Comparison of ENCODE assay signal across 29 cellular contexts in the genomic region with DNA sequence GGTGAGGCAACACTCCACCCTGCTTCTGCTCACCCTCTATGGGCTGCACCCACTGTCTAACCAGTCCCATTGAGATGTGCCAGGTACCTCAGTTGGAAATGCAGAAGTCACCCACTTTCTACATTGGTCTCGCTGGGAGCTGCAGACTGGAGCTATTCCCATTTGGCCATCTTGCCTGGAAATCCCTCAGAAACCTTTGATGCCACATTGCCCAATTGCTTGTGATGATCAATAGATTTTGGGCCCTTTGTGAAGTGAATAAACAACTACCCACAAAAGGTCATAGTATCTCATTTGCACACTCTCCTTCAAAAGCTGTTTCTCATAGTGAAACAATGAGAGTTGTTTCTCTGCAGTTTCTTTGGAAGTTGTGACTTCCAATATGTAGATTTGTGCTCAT.
"Had no signal": no experiment of that assay in that cellular context is flagged by ENCODE, and none has a peak within 500 bp of the region (broad histone marks: within the 10 kb centered on the region; RNA-seq: fewer than 3 reads in every experiment).

No MANE protein-coding gene starts in this region.

- H3K36me3 ChIP-seq: ovary, spleen, suprapubic skin, tibial artery, transverse colon, upper lobe of right lung, uterus had no signal

- DNase-seq: naive thymus-derived CD8-positive, alpha-beta T cell; nephron progenitor cell; occipital lobe; ovary; posterior cingulate gyrus; psoas muscle; right cardiac atrium; spleen; stimulated activated CD4-positive, alpha-beta T cell treated with anti-CD3 and anti-CD28 coated beads, Interleukin-12 subunit alpha, Interleukin-12 subunit beta, amount 100 ng/mL, for 4 hours; stimulated activated CD4-positive, alpha-beta T cell treated with anti-CD3 and anti-CD28 coated beads, Interleukin-1b, Interleukin-23, amount 100 ng/mL, for 48 hours; stimulated activated CD4-positive, alpha-beta T cell treated with anti-CD3 and anti-CD28 coated beads, Interleukin-4, amount 100 ng/mL, for 1 hour; stimulated activated CD4-positive, alpha-beta T cell treated with anti-CD3 and anti-CD28 coated beads, Interleukin-4, amount 100 ng/mL, for 4 hours; stimulated activated CD8-positive, alpha-beta memory T cell treated with anti-CD3 and anti-CD28 coated beads, Interleukin-4, amount 100 ng/mL, for 48 hours; stimulated activated naive CD4-positive, alpha-beta T cell; stimulated activated naive CD8-positive, alpha-beta T cell treated with anti-CD3 and anti-CD28 coated beads, Interleukin-15, amount 100 ng/mL, for 72 hours; stimulated activated naive CD8-positive, alpha-beta T cell treated with anti-CD3 and anti-CD28 coated beads, Interleukin-15, Interleukin-2, amounts not matched to agents 100 U/mL and 50 U/mL, for 24 hours; substantia nigra; testis; tibial artery; transverse colon; upper lobe of right lung; uterus had no signal

- H3K27me3 ChIP-seq: ovary, spleen, suprapubic skin, testis, tibial artery, transverse colon, upper lobe of right lung, uterus had no signal

- H3K9ac ChIP-seq: parathyroid adenoma had no signal

- H2AFZ ChIP-seq: parathyroid adenoma had no signal

- ATAC-seq: naive thymus-derived CD8-positive, alpha-beta T cell; natural killer cell treated with Interleukin-12 subunit alpha and Interleukin-12 subunit beta and Interleukin-15 and Interleukin-18, amount 100 ng/mL, for 72 hours; psoas muscle; right cardiac atrium; sciatic nerve; stimulated activated memory B cell treated with anti-CD40 and anti-IgM and Interleukin-4, amounts not matched to agents 10 μg/mL and 1 μg/mL and 100 μg/mL, for 72 hours; stimulated activated naive CD8-positive, alpha-beta T cell treated with anti-CD3 and anti-CD28 coated beads, Interleukin-15, amount 100 ng/mL, for 72 hours; stimulated activated naive CD8-positive, alpha-beta T cell treated with anti-CD3 and anti-CD28 coated beads, Interleukin-15, Interleukin-2, amounts not matched to agents 100 U/mL and 50 U/mL, for 24 hours; upper lobe of right lung had no signal

- H3K4me1 ChIP-seq: parathyroid adenoma, psoas muscle, spleen, suprapubic skin, testis, tibial artery, transverse colon, upper lobe of right lung, uterus had no signal

- H3K4me3 ChIP-seq: ovary, psoas muscle, skin epidermis, smooth muscle cell, spleen, suprapubic skin, testis, tibial artery, transverse colon, upper lobe of right lung, uterus had no signal

- H3K4me2 ChIP-seq: smooth muscle cell had no signal

- H3K9me3 ChIP-seq: ovary, psoas muscle, suprapubic skin, testis, transverse colon, upper lobe of right lung, uterus had no signal

- H3K79me2 ChIP-seq: parathyroid adenoma had no signal

- H3K27ac ChIP-seq: ovary, parathyroid adenoma, psoas muscle, skin epidermis, spleen, suprapubic skin, testis, tibial artery, transverse colon, upper lobe of right lung, uterus had no signal
